ENCODE assay signal across 1 cellular context in the genomic region with DNA sequence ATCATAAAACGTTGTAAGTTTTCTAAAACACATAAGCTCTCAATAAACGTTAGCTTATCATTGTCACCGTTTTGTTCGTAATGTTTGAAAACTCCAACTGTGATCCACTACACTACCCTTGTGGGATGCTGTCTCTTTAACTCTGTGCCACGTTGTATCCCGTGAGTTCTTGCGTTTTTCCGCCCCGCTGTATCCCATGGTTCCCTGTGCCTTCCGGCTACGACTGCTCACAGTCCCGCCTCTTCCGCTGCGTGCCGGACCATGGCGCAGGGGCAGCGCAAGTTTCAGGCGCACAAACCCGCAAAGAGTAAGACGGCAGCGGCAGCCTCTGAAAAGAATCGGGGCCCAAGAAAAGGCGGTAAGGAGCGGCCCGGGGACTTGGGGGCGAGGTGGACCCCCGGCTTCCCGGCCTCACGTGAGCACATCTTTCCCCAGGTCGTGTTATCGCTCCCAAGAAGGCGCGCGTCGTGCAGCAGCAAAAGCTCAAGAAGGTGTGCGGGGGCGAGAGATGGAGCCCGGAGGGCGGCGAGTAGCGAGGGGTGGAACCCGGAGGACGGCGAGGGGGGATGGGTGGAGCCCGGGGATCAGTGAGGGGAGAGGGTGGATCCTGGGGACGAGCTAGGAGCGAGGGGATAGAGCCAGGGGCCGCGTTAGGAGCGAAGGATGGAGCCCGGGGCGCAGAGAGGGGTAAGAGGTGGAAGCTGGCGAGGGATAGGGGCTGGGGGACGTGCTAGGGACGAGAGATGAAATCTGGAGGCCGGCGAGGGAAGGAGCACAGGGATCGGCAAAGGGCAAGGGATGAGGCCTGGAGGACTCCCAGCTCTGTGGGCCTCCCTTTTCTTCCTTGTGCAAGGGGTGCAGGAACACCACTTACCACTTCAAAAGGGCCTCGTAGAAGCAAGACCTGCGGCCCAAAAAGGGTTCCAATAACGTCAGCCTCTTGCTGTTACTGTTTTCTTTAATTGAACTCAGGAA.
A peak's percentile ranks its signal among the peaks of the same experiment; 100 is the strongest.
TF ChIP-seq lines count a peak whose summit lies in the region.

A gene (plus strand): TSS at position 240 of the 975 bp plus-strand sequence. CDS start 22 bp downstream, at position 262.

TF ChIP-seq in HEK293, 187 proteins besides CTCF, POLR2A, EP300 and RAD21 (continued from another document and continues in another):
- TF ChIP-seq ZNF610 (tag by site-specific recombination; IDR thresholded peaks at IDR 0.05; ENCODE audit: borderline replicate concordance) (peak; percentile 58), ZNF2 (tag by site-specific recombination; IDR thresholded peaks at IDR 0.05) (peak; percentile 79), ZSCAN30 (tag by site-specific recombination; IDR thresholded peaks at IDR 0.05) (peak; percentile 81; the same call in 1 of the 2 replicates), ZNF37A (tag by site-specific recombination; IDR thresholded peaks at IDR 0.05) (no peak), BCL11A (tag by site-specific recombination; IDR thresholded peaks at IDR 0.05; ENCODE audit: low read depth) (no peak), ZNF654 (tag by site-specific recombination; IDR thresholded peaks at IDR 0.05; ENCODE audit: low read depth) (no peak), ZBTB20 (tag by site-specific recombination; IDR thresholded peaks at IDR 0.05) (peak; percentile 91), ZNF707 (tag by site-specific recombination; IDR thresholded peaks at IDR 0.05) (no peak), ZNF701 (tag by site-specific recombination; IDR thresholded peaks at IDR 0.05) (no peak), SALL2 (tag by site-specific recombination; IDR thresholded peaks at IDR 0.05; ENCODE audit: borderline replicate concordance) (no peak), ZNF571 (tag by site-specific recombination; IDR thresholded peaks at IDR 0.05) (no peak), OVOL3 (tag by site-specific recombination; IDR thresholded peaks at IDR 0.05) (peak; percentile 48; the same call in 1 of the 2 replicates), ZNF843 (tag by site-specific recombination; IDR thresholded peaks at IDR 0.05) (peak; percentile 63), ZNF266 (tag by site-specific recombination; IDR thresholded peaks at IDR 0.05; ENCODE audit: low read depth) (no peak), ZNF830 (tag by site-specific recombination; IDR thresholded peaks at IDR 0.05; ENCODE audit: low read depth) (no peak), ZNF335 (tag by site-specific recombination; conservative IDR thresholded peaks at IDR 0.05) (peak; percentile 86)
- TF ChIP-seq, protein P1, sequence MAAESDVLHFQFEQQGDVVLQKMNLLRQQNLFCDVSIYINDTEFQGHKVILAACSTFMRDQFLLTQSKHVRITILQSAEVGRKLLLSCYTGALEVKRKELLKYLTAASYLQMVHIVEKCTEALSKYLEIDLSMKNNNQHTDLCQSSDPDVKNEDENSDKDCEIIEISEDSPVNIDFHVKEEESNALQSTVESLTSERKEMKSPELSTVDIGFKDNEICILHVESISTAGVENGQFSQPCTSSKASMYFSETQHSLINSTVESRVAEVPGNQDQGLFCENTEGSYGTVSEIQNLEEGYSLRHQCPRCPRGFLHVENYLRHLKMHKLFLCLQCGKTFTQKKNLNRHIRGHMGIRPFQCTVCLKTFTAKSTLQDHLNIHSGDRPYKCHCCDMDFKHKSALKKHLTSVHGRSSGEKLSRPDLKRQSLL (tag by site-specific recombination; IDR thresholded peaks at IDR 0.05) = peak; percentile 87; the same call in 1 of the 2 replicates
- TF ChIP-seq, protein P2, sequence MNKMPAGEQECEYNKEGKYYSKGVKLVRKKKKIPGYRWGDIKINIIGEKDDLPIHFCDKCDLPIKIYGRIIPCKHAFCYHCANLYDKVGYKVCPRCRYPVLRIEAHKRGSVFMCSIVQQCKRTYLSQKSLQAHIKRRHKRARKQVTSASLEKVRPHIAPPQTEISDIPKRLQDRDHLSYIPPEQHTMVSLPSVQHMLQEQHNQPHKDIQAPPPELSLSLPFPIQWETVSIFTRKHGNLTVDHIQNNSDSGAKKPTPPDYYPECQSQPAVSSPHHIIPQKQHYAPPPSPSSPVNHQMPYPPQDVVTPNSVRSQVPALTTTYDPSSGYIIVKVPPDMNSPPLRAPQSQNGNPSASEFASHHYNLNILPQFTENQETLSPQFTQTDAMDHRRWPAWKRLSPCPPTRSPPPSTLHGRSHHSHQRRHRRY (tag by site-specific recombination; IDR thresholded peaks at IDR 0.05) = no peak; the same call in 1 of the 2 replicates
- TF ChIP-seq, protein P3, sequence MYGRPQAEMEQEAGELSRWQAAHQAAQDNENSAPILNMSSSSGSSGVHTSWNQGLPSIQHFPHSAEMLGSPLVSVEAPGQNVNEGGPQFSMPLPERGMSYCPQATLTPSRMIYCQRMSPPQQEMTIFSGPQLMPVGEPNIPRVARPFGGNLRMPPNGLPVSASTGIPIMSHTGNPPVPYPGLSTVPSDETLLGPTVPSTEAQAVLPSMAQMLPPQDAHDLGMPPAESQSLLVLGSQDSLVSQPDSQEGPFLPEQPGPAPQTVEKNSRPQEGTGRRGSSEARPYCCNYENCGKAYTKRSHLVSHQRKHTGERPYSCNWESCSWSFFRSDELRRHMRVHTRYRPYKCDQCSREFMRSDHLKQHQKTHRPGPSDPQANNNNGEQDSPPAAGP (tag by site-specific recombination; IDR thresholded peaks at IDR 0.05) = peak; percentile 95
- TF ChIP-seq, protein P4, sequence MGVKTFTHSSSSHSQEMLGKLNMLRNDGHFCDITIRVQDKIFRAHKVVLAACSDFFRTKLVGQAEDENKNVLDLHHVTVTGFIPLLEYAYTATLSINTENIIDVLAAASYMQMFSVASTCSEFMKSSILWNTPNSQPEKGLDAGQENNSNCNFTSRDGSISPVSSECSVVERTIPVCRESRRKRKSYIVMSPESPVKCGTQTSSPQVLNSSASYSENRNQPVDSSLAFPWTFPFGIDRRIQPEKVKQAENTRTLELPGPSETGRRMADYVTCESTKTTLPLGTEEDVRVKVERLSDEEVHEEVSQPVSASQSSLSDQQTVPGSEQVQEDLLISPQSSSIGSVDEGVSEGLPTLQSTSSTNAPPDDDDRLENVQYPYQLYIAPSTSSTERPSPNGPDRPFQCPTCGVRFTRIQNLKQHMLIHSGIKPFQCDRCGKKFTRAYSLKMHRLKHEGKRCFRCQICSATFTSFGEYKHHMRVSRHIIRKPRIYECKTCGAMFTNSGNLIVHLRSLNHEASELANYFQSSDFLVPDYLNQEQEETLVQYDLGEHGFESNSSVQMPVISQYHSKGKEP (tag by site-specific recombination; IDR thresholded peaks at IDR 0.05) = no peak
- TF ChIP-seq, protein P5, sequence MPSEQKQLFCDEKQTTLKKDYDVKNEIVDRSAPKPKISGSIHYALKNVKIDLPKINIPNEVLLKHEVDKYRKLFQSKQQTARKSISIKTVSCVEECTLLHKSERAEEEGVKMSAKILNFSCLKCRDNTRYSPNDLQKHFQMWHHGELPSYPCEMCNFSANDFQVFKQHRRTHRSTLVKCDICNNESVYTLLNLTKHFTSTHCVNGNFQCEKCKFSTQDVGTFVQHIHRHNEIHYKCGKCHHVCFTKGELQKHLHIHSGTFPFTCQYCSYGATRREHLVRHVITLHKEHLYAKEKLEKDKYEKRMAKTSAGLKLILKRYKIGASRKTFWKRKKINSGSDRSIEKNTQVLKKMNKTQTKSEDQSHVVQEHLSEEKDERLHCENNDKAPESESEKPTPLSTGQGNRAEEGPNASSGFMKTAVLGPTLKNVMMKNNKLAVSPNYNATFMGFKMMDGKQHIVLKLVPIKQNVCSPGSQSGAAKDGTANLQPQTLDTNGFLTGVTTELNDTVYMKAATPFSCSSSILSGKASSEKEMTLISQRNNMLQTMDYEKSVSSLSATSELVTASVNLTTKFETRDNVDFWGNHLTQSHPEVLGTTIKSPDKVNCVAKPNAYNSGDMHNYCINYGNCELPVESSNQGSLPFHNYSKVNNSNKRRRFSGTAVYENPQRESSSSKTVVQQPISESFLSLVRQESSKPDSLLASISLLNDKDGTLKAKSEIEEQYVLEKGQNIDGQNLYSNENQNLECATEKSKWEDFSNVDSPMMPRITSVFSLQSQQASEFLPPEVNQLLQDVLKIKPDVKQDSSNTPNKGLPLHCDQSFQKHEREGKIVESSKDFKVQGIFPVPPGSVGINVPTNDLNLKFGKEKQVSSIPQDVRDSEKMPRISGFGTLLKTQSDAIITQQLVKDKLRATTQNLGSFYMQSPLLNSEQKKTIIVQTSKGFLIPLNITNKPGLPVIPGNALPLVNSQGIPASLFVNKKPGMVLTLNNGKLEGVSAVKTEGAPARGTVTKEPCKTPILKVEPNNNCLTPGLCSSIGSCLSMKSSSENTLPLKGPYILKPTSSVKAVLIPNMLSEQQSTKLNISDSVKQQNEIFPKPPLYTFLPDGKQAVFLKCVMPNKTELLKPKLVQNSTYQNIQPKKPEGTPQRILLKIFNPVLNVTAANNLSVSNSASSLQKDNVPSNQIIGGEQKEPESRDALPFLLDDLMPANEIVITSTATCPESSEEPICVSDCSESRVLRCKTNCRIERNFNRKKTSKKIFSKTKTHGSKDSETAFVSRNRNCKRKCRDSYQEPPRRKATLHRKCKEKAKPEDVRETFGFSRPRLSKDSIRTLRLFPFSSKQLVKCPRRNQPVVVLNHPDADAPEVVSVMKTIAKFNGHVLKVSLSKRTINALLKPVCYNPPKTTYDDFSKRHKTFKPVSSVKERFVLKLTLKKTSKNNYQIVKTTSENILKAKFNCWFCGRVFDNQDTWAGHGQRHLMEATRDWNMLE (tag by site-specific recombination; conservative IDR thresholded peaks at IDR 0.05; ENCODE audit: low read depth) = peak; percentile 80
- TF ChIP-seq, protein P6, sequence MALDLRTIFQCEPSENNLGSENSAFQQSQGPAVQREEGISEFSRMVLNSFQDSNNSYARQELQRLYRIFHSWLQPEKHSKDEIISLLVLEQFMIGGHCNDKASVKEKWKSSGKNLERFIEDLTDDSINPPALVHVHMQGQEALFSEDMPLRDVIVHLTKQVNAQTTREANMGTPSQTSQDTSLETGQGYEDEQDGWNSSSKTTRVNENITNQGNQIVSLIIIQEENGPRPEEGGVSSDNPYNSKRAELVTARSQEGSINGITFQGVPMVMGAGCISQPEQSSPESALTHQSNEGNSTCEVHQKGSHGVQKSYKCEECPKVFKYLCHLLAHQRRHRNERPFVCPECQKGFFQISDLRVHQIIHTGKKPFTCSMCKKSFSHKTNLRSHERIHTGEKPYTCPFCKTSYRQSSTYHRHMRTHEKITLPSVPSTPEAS (tag by site-specific recombination; IDR thresholded peaks at IDR 0.05) = peak; percentile 17; the same call in 1 of the 2 replicates
- TF ChIP-seq, protein P7, sequence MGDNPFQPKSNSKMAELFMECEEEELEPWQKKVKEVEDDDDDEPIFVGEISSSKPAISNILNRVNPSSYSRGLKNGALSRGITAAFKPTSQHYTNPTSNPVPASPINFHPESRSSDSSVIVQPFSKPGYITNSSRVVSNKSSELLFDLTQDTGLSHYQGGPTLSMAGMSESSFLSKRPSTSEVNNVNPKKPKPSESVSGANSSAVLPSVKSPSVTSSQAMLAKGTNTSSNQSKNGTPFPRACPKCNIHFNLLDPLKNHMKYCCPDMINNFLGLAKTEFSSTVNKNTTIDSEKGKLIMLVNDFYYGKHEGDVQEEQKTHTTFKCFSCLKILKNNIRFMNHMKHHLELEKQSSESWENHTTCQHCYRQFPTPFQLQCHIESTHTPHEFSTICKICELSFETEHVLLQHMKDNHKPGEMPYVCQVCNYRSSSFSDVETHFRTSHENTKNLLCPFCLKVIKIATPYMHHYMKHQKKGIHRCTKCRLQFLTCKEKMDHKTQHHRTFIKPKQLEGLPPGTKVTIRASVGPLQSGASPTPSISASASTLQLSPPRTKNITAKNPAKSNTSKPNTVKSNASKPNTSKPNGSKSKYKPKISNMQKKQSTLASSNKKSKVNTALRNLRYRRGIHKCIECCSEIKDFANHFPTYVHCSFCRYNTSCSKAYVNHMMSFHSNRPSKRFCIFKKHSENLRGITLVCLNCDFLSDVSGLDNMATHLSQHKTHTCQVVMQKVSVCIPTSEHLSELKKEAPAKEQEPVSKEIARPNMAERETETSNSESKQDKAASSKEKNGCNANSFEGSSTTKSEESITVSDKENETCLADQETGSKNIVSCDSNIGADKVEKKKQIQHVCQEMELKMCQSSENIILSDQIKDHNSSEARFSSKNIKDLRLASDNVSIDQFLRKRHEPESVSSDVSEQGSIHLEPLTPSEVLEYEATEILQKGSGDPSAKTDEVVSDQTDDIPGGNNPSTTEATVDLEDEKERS (tag by site-specific recombination; IDR thresholded peaks at IDR 0.05) = peak; percentile 43; the same call in 1 of the 2 replicates
- TF ChIP-seq, protein P8, sequence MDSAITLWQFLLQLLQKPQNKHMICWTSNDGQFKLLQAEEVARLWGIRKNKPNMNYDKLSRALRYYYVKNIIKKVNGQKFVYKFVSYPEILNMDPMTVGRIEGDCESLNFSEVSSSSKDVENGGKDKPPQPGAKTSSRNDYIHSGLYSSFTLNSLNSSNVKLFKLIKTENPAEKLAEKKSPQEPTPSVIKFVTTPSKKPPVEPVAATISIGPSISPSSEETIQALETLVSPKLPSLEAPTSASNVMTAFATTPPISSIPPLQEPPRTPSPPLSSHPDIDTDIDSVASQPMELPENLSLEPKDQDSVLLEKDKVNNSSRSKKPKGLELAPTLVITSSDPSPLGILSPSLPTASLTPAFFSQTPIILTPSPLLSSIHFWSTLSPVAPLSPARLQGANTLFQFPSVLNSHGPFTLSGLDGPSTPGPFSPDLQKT (IDR thresholded peaks at IDR 0.05; ENCODE audit: borderline replicate concordance, low read depth, low read length) = 0 out of 2 replicates have a peak, but pooled peaks have one; percentile 45
- TF ChIP-seq, protein P9, sequence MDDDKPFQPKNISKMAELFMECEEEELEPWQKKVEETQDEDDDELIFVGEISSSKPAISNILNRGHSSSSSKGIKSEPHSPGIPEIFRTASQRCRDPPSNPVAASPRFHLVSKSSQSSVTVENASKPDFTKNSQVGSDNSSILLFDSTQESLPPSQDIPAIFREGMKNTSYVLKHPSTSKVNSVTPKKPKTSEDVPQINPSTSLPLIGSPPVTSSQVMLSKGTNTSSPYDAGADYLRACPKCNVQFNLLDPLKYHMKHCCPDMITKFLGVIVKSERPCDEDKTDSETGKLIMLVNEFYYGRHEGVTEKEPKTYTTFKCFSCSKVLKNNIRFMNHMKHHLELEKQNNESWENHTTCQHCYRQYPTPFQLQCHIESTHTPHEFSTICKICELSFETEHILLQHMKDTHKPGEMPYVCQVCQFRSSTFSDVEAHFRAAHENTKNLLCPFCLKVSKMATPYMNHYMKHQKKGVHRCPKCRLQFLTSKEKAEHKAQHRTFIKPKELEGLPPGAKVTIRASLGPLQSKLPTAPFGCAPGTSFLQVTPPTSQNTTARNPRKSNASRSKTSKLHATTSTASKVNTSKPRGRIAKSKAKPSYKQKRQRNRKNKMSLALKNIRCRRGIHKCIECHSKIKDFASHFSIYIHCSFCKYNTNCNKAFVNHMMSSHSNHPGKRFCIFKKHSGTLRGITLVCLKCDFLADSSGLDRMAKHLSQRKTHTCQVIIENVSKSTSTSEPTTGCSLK (tag by site-specific recombination; IDR thresholded peaks at IDR 0.05) = no peak
- TF ChIP-seq, protein P10, sequence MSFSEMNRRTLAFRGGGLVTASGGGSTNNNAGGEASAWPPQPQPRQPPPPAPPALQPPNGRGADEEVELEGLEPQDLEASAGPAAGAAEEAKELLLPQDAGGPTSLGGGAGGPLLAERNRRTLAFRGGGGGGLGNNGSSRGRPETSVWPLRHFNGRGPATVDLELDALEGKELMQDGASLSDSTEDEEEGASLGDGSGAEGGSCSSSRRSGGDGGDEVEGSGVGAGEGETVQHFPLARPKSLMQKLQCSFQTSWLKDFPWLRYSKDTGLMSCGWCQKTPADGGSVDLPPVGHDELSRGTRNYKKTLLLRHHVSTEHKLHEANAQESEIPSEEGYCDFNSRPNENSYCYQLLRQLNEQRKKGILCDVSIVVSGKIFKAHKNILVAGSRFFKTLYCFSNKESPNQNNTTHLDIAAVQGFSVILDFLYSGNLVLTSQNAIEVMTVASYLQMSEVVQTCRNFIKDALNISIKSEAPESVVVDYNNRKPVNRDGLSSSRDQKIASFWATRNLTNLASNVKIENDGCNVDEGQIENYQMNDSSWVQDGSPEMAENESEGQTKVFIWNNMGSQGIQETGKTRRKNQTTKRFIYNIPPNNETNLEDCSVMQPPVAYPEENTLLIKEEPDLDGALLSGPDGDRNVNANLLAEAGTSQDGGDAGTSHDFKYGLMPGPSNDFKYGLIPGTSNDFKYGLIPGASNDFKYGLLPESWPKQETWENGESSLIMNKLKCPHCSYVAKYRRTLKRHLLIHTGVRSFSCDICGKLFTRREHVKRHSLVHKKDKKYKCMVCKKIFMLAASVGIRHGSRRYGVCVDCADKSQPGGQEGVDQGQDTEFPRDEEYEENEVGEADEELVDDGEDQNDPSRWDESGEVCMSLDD (tag by site-specific recombination; IDR thresholded peaks at IDR 0.05) = no peak
